Comparison of ENCODE assay signal across 14 cellular contexts in the genomic region with DNA sequence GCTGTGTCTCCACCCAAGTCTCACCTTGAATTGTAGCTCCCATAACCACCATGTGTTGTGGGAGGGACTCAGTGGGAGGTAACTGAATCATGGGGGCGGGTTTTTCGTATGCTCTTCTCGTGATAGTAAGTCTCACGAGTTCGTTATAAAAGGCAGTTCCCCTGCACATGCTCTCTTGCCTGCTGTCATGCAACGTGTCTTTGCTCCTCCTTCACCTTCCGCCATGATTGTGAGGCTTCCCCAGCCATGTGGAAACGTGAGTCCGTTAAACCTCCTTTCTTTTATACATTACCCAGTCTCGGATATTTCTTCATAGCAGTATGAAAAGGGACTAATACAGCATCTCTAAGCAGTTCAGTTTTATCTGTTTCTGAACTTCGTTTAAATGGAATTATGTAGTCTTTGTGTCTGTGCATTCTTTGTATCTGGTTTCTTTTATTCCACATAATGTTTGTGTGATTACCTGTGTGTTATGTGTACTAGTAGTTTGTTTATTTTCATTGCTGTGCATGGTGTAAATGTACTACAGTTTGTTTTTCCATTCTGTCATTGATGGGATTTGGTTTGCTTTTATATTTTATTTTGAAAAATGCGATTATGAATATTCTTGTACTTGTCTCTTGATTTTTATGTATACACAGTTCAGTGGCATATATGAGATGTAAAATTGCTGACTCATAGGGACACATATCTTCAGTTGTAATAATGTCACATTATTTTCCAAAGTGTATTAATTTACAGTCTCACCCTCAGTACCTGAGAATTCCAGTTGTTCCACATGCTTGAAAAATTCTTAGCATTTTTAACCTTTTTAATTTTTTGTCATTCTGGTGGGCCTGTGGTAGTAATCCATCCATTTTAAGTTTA.
DNase-seq lines count a peak whose midpoint lies in the region; ATAC-seq, FAIRE-seq and TF ChIP-seq lines count a peak whose summit lies in the region.
"Had no signal": no experiment of that assay in that cellular context is flagged by ENCODE, and none has a peak within 500 bp of the region (broad histone marks: within the 10 kb centered on the region; RNA-seq: fewer than 3 reads in every experiment).

No MANE protein-coding gene starts in this region.

- no TSS peak for BruUV-seq in HepG2 (replicated peaks; lab: Mats Ljungman, UMichigan)

- no peaks in the 10 kb centered on the region for H4K20me1 ChIP-seq in HepG2 (ENCODE audit: insufficient read depth, low read length)

- H3K4me1 ChIP-seq in HepG2 (ENCODE audit: insufficient read depth, low read length): no peaks in the 10 kb centered on the region
- H3K4me1 ChIP-seq in right lobe of liver: no peaks in the 10 kb centered on the region

- no peak for TF ChIP-seq CTCF in HepG2 (CRISPR knock-in tag; IDR thresholded peaks at IDR 0.05)
- TF ChIP-seq CTCF in right lobe of liver (IDR thresholded peaks at IDR 0.05): no peak

- H3K27ac ChIP-seq in HepG2 (ENCODE audit: extremely low read length, insufficient read depth, low read length) (no peak overlapping the region), right lobe of liver (no peak overlapping the region)

- in situ Hi-C loops in HepG2 (cut with HindIII; ENCODE audit: extremely low pct_ligation_motif_present, low pct_unique_long_range_greater_than_20kb): no loop called here

- H3K9me3 ChIP-seq in HepG2 (ENCODE audit: low read length) (peaks cover 15% of the 10 kb centered on the region), right lobe of liver (no peaks in the 10 kb centered on the region)

- 15% methylated on average over 12 of the region's 12 CpGs for WGBS in HepG2 (ENCODE audit: low lambda C conversion rate)
- WGBS in right lobe of liver (ENCODE audit: insufficient coverage, low coverage, low lambda C conversion rate, missing lambda C conversion rate): 87% methylated on average over 12 of the region's 12 CpGs

- TF ChIP-seq POLR2A in HepG2 (IDR thresholded peaks at IDR 0.05; ENCODE audit: insufficient read depth in 1 of 2, low read depth in 2 of 2, low read length in 2 of 2) (no peak), right lobe of liver (IDR thresholded peaks at IDR 0.05) (no peak)

- no peak overlapping the region for H3K9ac ChIP-seq in HepG2 (ENCODE audit: insufficient read depth, low read depth, low read length)

- intact Hi-C loops in HepG2 (cut with micrococcal nuclease; ENCODE audit: unreplicated experiment) (no loop called here), right lobe of liver (cut with DNase I) (no loop called here)

- H3K27me3 ChIP-seq in HepG2 (ENCODE audit: control insufficient read depth in 1 of 2, insufficient read depth in 2 of 2, low read length in 2 of 2) (no peaks in the 10 kb centered on the region), right lobe of liver (no peaks in the 10 kb centered on the region)

- H3K4me3 ChIP-seq in HepG2 (replicated peaks in 1 of 3; ENCODE audit: insufficient read depth in 1 of 3, low read depth in 2 of 3, low read length in 3 of 3): no peak overlapping the region
- H3K4me3 ChIP-seq in right lobe of liver: no peak overlapping the region

- H3K36me3 ChIP-seq in HepG2 (replicated peaks in 1 of 2; ENCODE audit: control insufficient read depth in 1 of 2, insufficient read depth in 2 of 2, low read length in 2 of 2): no peaks in the 10 kb centered on the region
- H3K36me3 ChIP-seq in right lobe of liver: no peaks in the 10 kb centered on the region

- H3K79me2 ChIP-seq in HepG2 (ENCODE audit: insufficient read depth, low read length): no peaks in the 10 kb centered on the region

- no peak for TF ChIP-seq RAD21 in HepG2 (CRISPR knock-in tag; IDR thresholded peaks at IDR 0.05)

- FAIRE-seq in HepG2 (lab: Jason Lieb, UNC): no peak
- FAIRE-seq: GM12891, HTR-8/SVneo had no signal

- TF ChIP-seq EP300 in HepG2 (IDR thresholded peaks at IDR 0.05; ENCODE audit: low read depth in 2 of 2, low read length in 2 of 2): no peak
- TF ChIP-seq EP300 in HepG2 (CRISPR knock-in tag; IDR thresholded peaks at IDR 0.05; ENCODE audit: borderline replicate concordance): no peak

- ATAC-seq in HepG2 (no peak), right lobe of liver (no peak), HG02623 (IDR thresholded peaks at IDR 0.05; ENCODE audit: unreplicated experiment) (no peak)
- ATAC-seq: CD8-positive, alpha-beta T cell had no signal

- H3K4me2 ChIP-seq in HepG2 (ENCODE audit: low read depth, low read length): no peak overlapping the region

- H2AFZ ChIP-seq in HepG2 (ENCODE audit: low read length): no peak overlapping the region

- POLR2A ChIA-PET in HepG2 (lab: Yijun Ruan, JAX): no interaction called here

- DNase-seq in HepG2 (ENCODE audit: low spot score) (no peak), right lobe of liver (no peak), NCI-H2227 (lab: John Stamatoyannopoulos, UW; ENCODE audit: unreplicated experiment) (peak; percentile 60), SK-N-DZ (ENCODE audit: low spot score) (peak; percentile 11), DMS79 treated with DMSO at 0.1 percent for 48 hours (lab: John Stamatoyannopoulos, UW) (no peak)
- DNase-seq in activated CD4-positive, alpha-beta T cell treated with anti-CD3 and anti-CD28 coated beads for 4 hours: no peak
- DNase-seq: CD8-positive, alpha-beta T cell; COR-L47; GOT3; H9; KBM-7 had no signal

- CTCF ChIA-PET in HepG2 (lab: Yijun Ruan, JAX; ENCODE audit: low intra/inter-chr PET ratio, low total read pairs): no interaction called here

TF ChIP-seq in HepG2, 621 proteins besides CTCF, POLR2A, EP300 and RAD21:
- TF ChIP-seq NFE2L2 (IDR thresholded peaks at IDR 0.05; ENCODE audit: low read length) (peak; percentile 50; the same call in 1 of the 2 replicates), AGO1 (IDR thresholded peaks at IDR 0.05; ENCODE audit: low read depth, low read length, poor library complexity, severe bottlenecking) (no peak), MAFK (conservative IDR thresholded peaks at IDR 0.05 in 1 of 2, IDR thresholded peaks at IDR 0.05 in 1 of 2; ENCODE audit: low read length in 2 of 2) (peak; percentile 24 to 71; a peak in 3 of 4 replicates), MAFF (IDR thresholded peaks at IDR 0.05; ENCODE audit: low read depth, low read length) (peak; percentile 35; the same call in 1 of the 2 replicates), ZNF225 (CRISPR knock-in tag; IDR thresholded peaks at IDR 0.05) (no peak)
- TF ChIP-seq, protein P1, sequence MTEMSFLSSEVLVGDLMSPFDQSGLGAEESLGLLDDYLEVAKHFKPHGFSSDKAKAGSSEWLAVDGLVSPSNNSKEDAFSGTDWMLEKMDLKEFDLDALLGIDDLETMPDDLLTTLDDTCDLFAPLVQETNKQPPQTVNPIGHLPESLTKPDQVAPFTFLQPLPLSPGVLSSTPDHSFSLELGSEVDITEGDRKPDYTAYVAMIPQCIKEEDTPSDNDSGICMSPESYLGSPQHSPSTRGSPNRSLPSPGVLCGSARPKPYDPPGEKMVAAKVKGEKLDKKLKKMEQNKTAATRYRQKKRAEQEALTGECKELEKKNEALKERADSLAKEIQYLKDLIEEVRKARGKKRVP (CRISPR knock-in tag; IDR thresholded peaks at IDR 0.05): no peak
TF ChIP-seq in HepG2: peak in this region for 3.

Comparison
In these comparisons a context has a peak if more than half of its experiments do, and no peak if none do; other contexts are left out.
1. DNase-seq: peak in NCI-H2227 (single experiment) and SK-N-DZ (single experiment); none in HepG2 (single experiment), right lobe of liver (0 of 3), DMS79 treated with DMSO at 0.1 percent for 48 hours (single experiment) and activated CD4-positive, alpha-beta T cell treated with anti-CD3 and anti-CD28 coated beads for 4 hours (0 of 2).